In the genomic region with DNA sequence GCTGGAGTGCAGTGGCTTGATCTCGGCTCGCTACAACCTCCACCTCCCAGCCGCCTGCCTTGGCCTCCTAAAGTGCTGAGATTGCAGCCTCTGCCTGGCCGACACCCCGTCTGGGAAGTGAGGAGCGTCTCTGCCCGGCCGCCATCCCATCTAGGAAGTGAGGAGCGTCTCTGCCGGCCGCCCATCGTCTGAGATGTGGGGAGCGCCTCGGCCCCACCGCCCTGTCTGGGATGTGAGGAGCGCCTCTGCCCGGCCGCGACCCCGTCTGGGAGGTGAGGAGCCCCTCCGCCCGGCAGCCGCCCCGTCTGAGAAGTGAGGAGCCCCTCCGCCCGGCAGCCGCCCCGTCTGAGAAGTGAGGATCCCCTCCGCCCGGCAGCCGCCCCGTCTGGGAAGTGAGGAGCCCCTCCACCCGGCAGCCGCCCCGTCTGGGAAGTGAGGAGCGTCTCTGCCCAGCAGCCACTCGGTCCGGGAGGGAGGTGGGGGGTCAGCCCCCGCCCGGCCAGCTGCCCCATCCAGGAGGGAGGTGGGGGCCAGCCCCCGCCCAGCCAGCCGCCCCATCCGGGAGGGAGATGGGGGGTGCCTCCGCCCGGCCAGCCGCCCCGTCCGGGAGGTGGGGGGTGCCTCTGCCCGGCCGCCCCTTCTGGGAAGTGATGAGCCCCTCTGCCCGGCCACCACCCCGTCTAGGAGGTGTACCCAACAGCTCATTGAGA, we compare ENCODE assay signal across 9 cellular contexts. TPM values are rescaled to one million over a fixed set of nuclear protein-coding genes. Genes with fewer than 3 reads are reported as not detected.
"Had no signal": no experiment of that assay in that cellular context is flagged by ENCODE, and none has a peak within 500 bp of the region (broad histone marks: within the 10 kb centered on the region; RNA-seq: fewer than 3 reads in every experiment).

No MANE protein-coding gene starts in this region.

RNA-seq across cellular contexts. Expression of a gene that starts 45.1 kb away (rescaled TPM):
- total RNA-seq: activated B cell treated with CpG ODN at 0.5 μM for 24 hours; activated CD4-positive, alpha-beta T cell treated with anti-CD3 and anti-CD28 coated beads, Interleukin-2, amount 10 ng/mL, durations not matched to agents 24 days and 14 days; activated T-helper 2 cell treated with anti-CD3 and anti-CD28 coated beads, Interferon-gamma antibody, Interleukin-2, Interleukin-4, amounts not matched to agents 10 μg/mL and 5 μg/mL and 100 μg/mL, durations not matched to agents 14 hours and 24 hours and 36 hours; ascending aorta; bronchial epithelial cell; cardiac muscle cell; T-helper 2 cell treated with Interferon-gamma antibody and Interleukin-4, amounts not matched to agents 100 ng/mL and 5 ng/mL, for 36 hours had no signal

RNA-seq across cellular contexts. Expression of a gene that starts 57.2 kb away (rescaled TPM):
- total RNA-seq: activated CD4-positive, alpha-beta memory T cell treated with anti-CD3 and anti-CD28 coated beads for 36 hours; activated CD8-positive, alpha-beta T cell treated with anti-CD3 and anti-CD28 coated beads for 36 hours; activated T-helper 2 cell treated with anti-CD3 and anti-CD28 coated beads, Interferon-gamma antibody, Interleukin-2, Interleukin-4, amounts not matched to agents 10 μg/mL and 5 μg/mL and 100 μg/mL, durations not matched to agents 14 hours and 24 hours and 36 hours; ascending aorta had no signal
